Comparison of ENCODE assay signal across 11 cellular contexts in the genomic region with DNA sequence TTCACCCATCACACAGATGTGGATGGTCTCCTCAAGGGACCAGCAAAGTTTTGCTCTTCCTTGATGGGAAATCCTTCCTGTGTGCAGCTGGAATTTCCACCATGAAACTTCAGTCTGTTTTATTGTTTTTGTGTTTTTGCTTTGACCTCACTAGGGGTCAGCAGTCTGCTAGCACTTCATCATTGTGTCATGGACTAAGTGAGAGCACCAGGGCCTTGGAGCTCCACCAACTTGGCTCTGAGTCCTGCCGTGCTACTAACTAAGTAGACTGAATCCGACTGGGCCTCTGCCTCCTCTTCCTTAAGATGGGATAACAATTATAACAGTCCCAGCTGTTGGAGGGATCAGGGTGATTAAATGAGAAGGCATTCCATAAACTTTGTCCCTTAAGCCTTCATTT.
DNase-seq lines count a peak whose midpoint lies in the region; ATAC-seq, FAIRE-seq and TF ChIP-seq lines count a peak whose summit lies in the region.
"Had no signal": no experiment of that assay in that cellular context is flagged by ENCODE, and none has a peak within 500 bp of the region (broad histone marks: within the 10 kb centered on the region; RNA-seq: fewer than 3 reads in every experiment).

No MANE protein-coding gene starts in this region.

- H3K4me1 ChIP-seq in CD4-positive, alpha-beta memory T cell (ENCODE audit: insufficient read depth, low read length) = no peaks in the 10 kb centered on the region

- peaks cover 87% of the 10 kb centered on the region for H3K4me1 Mint-ChIP-seq in nephron
- no peaks in the 10 kb centered on the region for H3K4me1 Mint-ChIP-seq in CD4-positive, alpha-beta memory T cell

- intact Hi-C loops in CD4-positive, alpha-beta memory T cell (cut with micrococcal nuclease) = no loop called here

- H3K27ac Mint-ChIP-seq in nephron = peak overlapping the region; percentile 69 to 82 (median 75)
- H3K27ac Mint-ChIP-seq in CD4-positive, alpha-beta memory T cell = no peak overlapping the region
- H3K27ac Mint-ChIP-seq: CD8-positive, alpha-beta T cell had no signal

- CTCF ChIA-PET in CD4-positive, alpha-beta memory T cell (lab: Charles Lee; ENCODE audit: partially characterized antibody) = no interaction called here

- DNase-seq in D721Med (ENCODE audit: insufficient read length, low spot score) (no peak), SK-MEL-5 (ENCODE audit: low read depth, low spot score) (peak; percentile 16), foreskin melanocyte (peak; percentile 11)
- DNase-seq in stimulated activated CD4-positive, alpha-beta T cell treated with anti-CD3 and anti-CD28 coated beads, Interleukin-1b, Interleukin-23, amount 100 ng/mL, for 48 hours = no peak
- no peak for DNase-seq in activated effector memory CD4-positive, alpha-beta T cell treated with Interleukin-2 at 50 U/mL for 16 hours
- DNase-seq in CD4-positive, alpha-beta memory T cell = no peak
- DNase-seq: CD8-positive, alpha-beta T cell; NCI-H146; nephron progenitor cell had no signal

- H3K27ac ChIP-seq in CD4-positive, alpha-beta memory T cell (ENCODE audit: low read depth, low read length) = no peak overlapping the region

- FAIRE-seq in D721Med (lab: Jason Lieb, UNC) = no peak

- TF ChIP-seq CTCF in D721Med (IDR thresholded peaks at IDR 0.05; ENCODE audit: insufficient read depth, missing control alignments) = peak; percentile 23
- TF ChIP-seq CTCF in nephron (IDR thresholded peaks at IDR 0.05; ENCODE audit: unreplicated experiment in 3 of 3) = no peak

- ATAC-seq in HG03175 (IDR thresholded peaks at IDR 0.05; ENCODE audit: unreplicated experiment) = no peak
- ATAC-seq: CD8-positive, alpha-beta T cell had no signal

- no peaks in the 10 kb centered on the region for H3K27me3 ChIP-seq in CD4-positive, alpha-beta memory T cell (ENCODE audit: insufficient read depth, low read length)

- peak overlapping the region in 1 of 3 experiments; percentile 20 for H3K4me3 Mint-ChIP-seq in nephron
- no peak overlapping the region for H3K4me3 Mint-ChIP-seq in CD4-positive, alpha-beta memory T cell
- H3K4me3 Mint-ChIP-seq: CD8-positive, alpha-beta T cell; nephron progenitor cell had no signal

- POLR2A ChIA-PET in CD4-positive, alpha-beta memory T cell (lab: Charles Lee; ENCODE audit: partially characterized antibody) = no interaction called here

- H3K27me3 Mint-ChIP-seq in nephron (ENCODE audit: low read depth) = peaks cover 7% of the 10 kb centered on the region
- peaks cover 2 to 8% of the 10 kb centered on the region in 2 donors for H3K27me3 Mint-ChIP-seq in CD4-positive, alpha-beta memory T cell

- H3K9me3 Mint-ChIP-seq in nephron = peaks cover 2% of the 10 kb centered on the region
- H3K9me3 Mint-ChIP-seq in CD4-positive, alpha-beta memory T cell = no peaks in the 10 kb centered on the region
- H3K9me3 Mint-ChIP-seq: CD8-positive, alpha-beta T cell had no signal

- H3K4me3 ChIP-seq in CD4-positive, alpha-beta memory T cell (ENCODE audit: low read length in 2 of 2) = no peak overlapping the region

- H3K36me3 ChIP-seq in CD4-positive, alpha-beta memory T cell (ENCODE audit: insufficient read depth, low read length) = no peaks in the 10 kb centered on the region

- no peaks in the 10 kb centered on the region for H3K36me3 Mint-ChIP-seq in nephron (ENCODE audit: low read depth)
- no peaks in the 10 kb centered on the region for H3K36me3 Mint-ChIP-seq in CD4-positive, alpha-beta memory T cell
- H3K36me3 Mint-ChIP-seq: CD8-positive, alpha-beta T cell had no signal

- H3K9me3 ChIP-seq in CD4-positive, alpha-beta memory T cell (ENCODE audit: control insufficient read depth in 1 of 2, low read length in 2 of 2) = no peaks in the 10 kb centered on the region

- in situ Hi-C loops in SK-MEL-5 (cut with HindIII; ENCODE audit: low pct_unique_long_range_greater_than_20kb, low sequenced_read_pairs) = no loop called here

Comparison
In these comparisons a context has a peak if more than half of its experiments do, and no peak if none do; other contexts are left out.
1. DNase-seq: peak in SK-MEL-5 (single experiment) and foreskin melanocyte (single experiment); none in D721Med (single experiment), stimulated activated CD4-positive, alpha-beta T cell treated with anti-CD3 and anti-CD28 coated beads, Interleukin-1b, Interleukin-23, amount 100 ng/mL, for 48 hours (single experiment), activated effector memory CD4-positive, alpha-beta T cell treated with Interleukin-2 at 50 U/mL for 16 hours (single experiment) and CD4-positive, alpha-beta memory T cell (0 of 5).
2. H3K27ac Mint-ChIP-seq: peak in nephron (3 of 3); none in CD4-positive, alpha-beta memory T cell (0 of 7).